9 cellular contexts compared by ENCODE assay signal in the genomic region with DNA sequence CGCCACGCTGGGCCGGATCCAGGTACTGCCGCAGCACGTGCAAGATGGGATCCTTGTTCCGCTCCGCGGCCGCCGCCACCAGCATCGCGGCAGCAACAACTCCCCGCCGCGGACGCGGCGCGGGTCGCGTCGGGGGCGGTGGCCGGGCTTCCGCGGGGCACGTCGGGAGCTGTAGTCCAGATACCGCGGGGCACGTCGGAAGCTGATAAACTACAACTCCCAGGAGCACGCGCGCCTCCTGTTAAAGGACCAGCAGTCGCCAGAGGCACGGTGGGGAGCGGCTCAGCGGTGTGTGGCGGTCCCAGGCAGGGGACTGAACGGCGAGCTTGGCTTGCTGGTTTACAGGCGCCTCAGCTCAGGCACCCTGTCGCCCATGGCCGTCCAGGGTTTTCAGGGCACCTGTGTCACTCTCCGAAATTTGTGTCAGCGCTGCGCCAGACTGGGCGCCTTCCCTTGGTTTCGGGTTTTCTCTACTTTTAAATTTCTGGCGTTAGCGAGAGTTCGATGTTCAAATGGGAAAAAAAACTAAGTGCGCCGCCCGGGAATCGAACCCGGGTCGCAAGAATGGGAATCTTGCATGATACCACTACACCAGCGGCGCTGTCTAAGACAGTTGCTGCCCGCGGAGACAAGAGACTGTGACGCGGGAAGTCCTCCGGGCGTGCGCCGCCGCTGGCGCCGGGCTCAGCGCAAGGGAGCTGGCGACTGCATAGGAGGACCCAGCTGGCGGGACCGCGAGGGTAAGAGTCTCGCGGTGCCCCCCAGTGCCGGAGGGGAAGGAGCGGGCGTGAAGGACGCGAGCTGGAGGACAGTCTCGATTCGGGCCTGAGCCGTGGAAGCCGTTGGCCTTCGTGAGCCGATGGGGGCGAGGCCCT. TPM values are rescaled to one million over a fixed set of nuclear protein-coding genes. Genes with fewer than 3 reads are reported as not detected.
DNase-seq lines count a peak whose midpoint lies in the region; ATAC-seq, FAIRE-seq and TF ChIP-seq lines count a peak whose summit lies in the region.
"Had no signal": no experiment of that assay in that cellular context is flagged by ENCODE, and none has a peak within 500 bp of the region (broad histone marks: within the 10 kb centered on the region; RNA-seq: fewer than 3 reads in every experiment).

A gene (minus strand): TSS at position 100 of the 875 bp plus-strand sequence. CDS start 15 bp downstream, at position 85.

- H3K9ac ChIP-seq in keratinocyte (ENCODE audit: control insufficient read depth, extremely low read depth, insufficient read depth, low read length), result peak within 1 kb of the TSS; percentile 85

- H3K27ac Mint-ChIP-seq in central memory CD8-positive, alpha-beta T cell (ENCODE audit: low read depth), result peak within 1 kb of the TSS; percentile 100

- H3K4me1 Mint-ChIP-seq in central memory CD8-positive, alpha-beta T cell, result peaks cover 8% of the 10 kb centered on the region

- peak within 1 kb of the TSS; percentile 95 for H2AFZ ChIP-seq in keratinocyte (ENCODE audit: control insufficient read depth, low read length)

- peaks cover 8% of the 10 kb centered on the region for H3K79me2 ChIP-seq in keratinocyte (ENCODE audit: control insufficient read depth, insufficient read depth, low read length)

- ATAC-seq in GM19043 (IDR thresholded peaks at IDR 0.05; ENCODE audit: low read depth, unreplicated experiment), result peak; percentile 69
- peak; percentile 86 for ATAC-seq in HG03354 (IDR thresholded peaks at IDR 0.05; ENCODE audit: poor library complexity, severe bottlenecking, unreplicated experiment)
- ATAC-seq in activated CD4-positive, CD25-positive, alpha-beta regulatory T cell treated with anti-CD3 and anti-CD28 coated beads, Interleukin-2, amount 50 U/mL, for 24 hours, result peak; percentile 93 to 94
- peak; percentile 90 for ATAC-seq in central memory CD8-positive, alpha-beta T cell (replicated peaks; ENCODE audit: extremely low read depth, poor library complexity, severe bottlenecking)

- FAIRE-seq in keratinocyte (lab: Jason Lieb, UNC), result peak; percentile 56
- FAIRE-seq: endometrium had no signal

- peak within 1 kb of the TSS; percentile 74 to 85 (median 83) for H3K4me3 ChIP-seq in keratinocyte (ENCODE audit: control insufficient read depth in 2 of 3, extremely low read depth in 1 of 3, insufficient read depth in 2 of 3, low read depth in 1 of 3, low read length in 3 of 3)

- peak; percentile 85 to 88 for DNase-seq in AML-193 (lab: John Stamatoyannopoulos, UW)
- DNase-seq in NCI-H446 treated with DMSO at 0.1 percent for 48 hours (lab: John Stamatoyannopoulos, UW), result peak; percentile 87
- DNase-seq in central memory CD8-positive, alpha-beta T cell (ENCODE audit: low spot score in 2 of 2), result peak; percentile 89 to 95
- DNase-seq in keratinocyte (ENCODE audit: low read depth, low spot score), result peak; percentile 81
- DNase-seq in stimulated activated CD4-positive, alpha-beta T cell treated with anti-CD3 and anti-CD28 coated beads, Interleukin-12 subunit alpha, Interleukin-12 subunit beta, amount 100 ng/mL, for 48 hours (ENCODE audit: low read depth in 2 of 3, low spot score in 1 of 3), result peak; percentile 86 to 95 (median 91)

- H3K9me3 ChIP-seq in keratinocyte (ENCODE audit: control insufficient read depth, low read depth, low read length), result no peaks in the 10 kb centered on the region

- H3K4me3 Mint-ChIP-seq in central memory CD8-positive, alpha-beta T cell, result peak within 1 kb of the TSS; percentile 98

- H3K36me3 Mint-ChIP-seq in central memory CD8-positive, alpha-beta T cell (ENCODE audit: insufficient read depth), result peaks cover 19% of the 10 kb centered on the region

- H3K27me3 ChIP-seq in keratinocyte (ENCODE audit: control insufficient read depth, extremely low read depth, insufficient read depth, low read length), result no peaks in the 10 kb centered on the region

- H3K4me2 ChIP-seq in keratinocyte (ENCODE audit: control insufficient read depth, extremely low read depth, insufficient read depth, low read depth, low read length), result peak within 1 kb of the TSS; percentile 85

- no peaks in the 10 kb centered on the region for H4K20me1 ChIP-seq in keratinocyte (ENCODE audit: control insufficient read depth, extremely low read depth, insufficient read depth, low read length)

- H3K4me1 ChIP-seq in keratinocyte (ENCODE audit: control insufficient read depth, extremely low read depth, insufficient read depth, low read length), result peaks cover 8% of the 10 kb centered on the region

- H3K9me1 ChIP-seq in keratinocyte (ENCODE audit: control insufficient read depth, extremely low read depth, insufficient read depth, low read length), result no peaks in the 10 kb centered on the region

- no peaks in the 10 kb centered on the region for H3K27me3 Mint-ChIP-seq in central memory CD8-positive, alpha-beta T cell

- peaks cover 2 to 10% of the 10 kb centered on the region in 2 experiments for H3K36me3 ChIP-seq in keratinocyte (ENCODE audit: control insufficient read depth in 2 of 2, extremely low read depth in 1 of 2, insufficient read depth in 2 of 2, low read length in 2 of 2)

- dilution Hi-C loops in keratinocyte (cut with MboI; ENCODE audit: extremely low pct_ligation_motif_present, low sequenced_read_pairs), result no loop called here

- no peaks in the 10 kb centered on the region for H3K9me3 Mint-ChIP-seq in central memory CD8-positive, alpha-beta T cell

- peak within 1 kb of the TSS; percentile 90 for H3K27ac ChIP-seq in keratinocyte (ENCODE audit: control insufficient read depth, insufficient read depth, low read length)

- TF ChIP-seq CTCF in keratinocyte (optimal IDR thresholded peaks at IDR 0.05 in 1 of 3, IDR thresholded peaks at IDR 0.05 in 1 of 3, conservative IDR thresholded peaks at IDR 0.05 in 1 of 3; ENCODE audit: extremely low read depth in 1 of 3, insufficient read depth in 2 of 3, low read length in 3 of 3), result peak in 1 of 3 experiments; percentile 12

RNA-seq across cellular contexts. Expression of the gene that starts here (rescaled TPM):
- polyA plus RNA-seq in keratinocyte, result 46.9 to 65.8 TPM (median 49.4 TPM) in 3 replicates
- polyA plus RNA-seq in keratinocyte (2011; ENCODE audit: low read depth), result 4.3 TPM
- polyA plus RNA-seq in keratinocyte (2011; cell fraction: cytosol; rRNA removed), result 33.1 and 62.1 TPM in 2 replicates
- polyA plus RNA-seq in keratinocyte (2011; cell fraction: nucleus; rRNA removed), result 26.6 and 41.1 TPM in 2 replicates
- 49.5 and 75.8 TPM in 2 replicates for polyA plus RNA-seq in keratinocyte (2012; ENCODE audit: low replicate concordance)
- 13.4 to 34.2 TPM (median 25.4 TPM) in 3 replicates for polyA minus RNA-seq in keratinocyte
- polyA minus RNA-seq in keratinocyte (2011; cell fraction: cytosol; rRNA and poly(A)+ RNA removed), result 109 TPM
- 10.2 and 15.6 TPM in 2 replicates for polyA minus RNA-seq in keratinocyte (2011; cell fraction: nucleus; rRNA and poly(A)+ RNA removed)

Comparison
In these comparisons a context has a peak if more than half of its experiments do, and no peak if none do; other contexts are left out.
1. Peak in every context shown above with its lines: DNase-seq, ATAC-seq, H3K4me3 ChIP-seq and H3K27ac ChIP-seq.